ENCODE assay signal across 14 cellular contexts in the genomic region with DNA sequence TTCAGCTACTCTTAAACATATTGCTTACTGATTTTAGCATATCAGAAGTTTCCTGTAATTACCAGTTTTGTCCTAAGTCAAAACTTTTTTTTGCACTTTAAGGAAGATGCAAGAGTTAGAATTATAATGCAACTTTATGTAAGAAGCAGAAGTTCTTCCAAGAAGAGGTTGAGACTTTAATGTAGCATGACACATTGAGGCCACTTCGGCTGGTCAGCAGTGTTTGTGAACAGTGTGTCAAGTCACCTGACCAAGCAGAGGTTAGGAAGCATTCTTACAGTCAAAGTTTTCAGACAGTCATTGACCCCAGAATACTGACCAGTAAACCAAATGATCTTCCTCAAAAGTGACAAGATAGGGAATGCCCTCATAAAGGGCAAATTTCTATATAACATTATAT. TPM values are rescaled to one million over a fixed set of nuclear protein-coding genes. Genes with fewer than 3 reads are reported as not detected.
DNase-seq lines count a peak whose midpoint lies in the region; ATAC-seq and TF ChIP-seq lines count a peak whose summit lies in the region.
"Had no signal": no experiment of that assay in that cellular context is flagged by ENCODE, and none has a peak within 500 bp of the region (broad histone marks: within the 10 kb centered on the region; RNA-seq: fewer than 3 reads in every experiment).

No MANE protein-coding gene starts in this region.

- H3K4me1 ChIP-seq in adipocyte (ENCODE audit: control insufficient read depth, insufficient read depth, low read length) (peaks cover 13% of the 10 kb centered on the region), right cardiac atrium (ENCODE audit: control insufficient read depth, insufficient read depth, low read length) (no peaks in the 10 kb centered on the region), gastrocnemius medialis (peaks cover 0 to 4% of the 10 kb centered on the region in 2 donors)

- no peak for TF ChIP-seq CTCF in gastrocnemius medialis (IDR thresholded peaks at IDR 0.05 in 4 of 5, conservative IDR thresholded peaks at IDR 0.05 in 1 of 5)

- TF ChIP-seq POLR2A in gastrocnemius medialis (IDR thresholded peaks at IDR 0.05) = no peak

- no peak overlapping the region for H3K27ac ChIP-seq in right cardiac atrium (ENCODE audit: low read length)
- H3K27ac ChIP-seq in gastrocnemius medialis = no peak overlapping the region
- H3K27ac ChIP-seq: 22Rv1 had no signal

- peak; percentile 21 to 72 for DNase-seq in NOMO-1 (lab: John Stamatoyannopoulos, UW; ENCODE audit: unreplicated experiment in 2 of 2)
- no peak for DNase-seq in NOMO-1 treated with dmso at 0.1 percent for 144 hours (lab: John Stamatoyannopoulos, UW; ENCODE audit: unreplicated experiment)
- peak; percentile 74 for DNase-seq in adipocyte (ENCODE audit: low read depth)
- peak in 2 of 3 donors; percentile 20 to 62 for DNase-seq in right cardiac atrium
- peak in 1 of 2 donors; percentile 36 for DNase-seq in gastrocnemius medialis
- DNase-seq in HuH-7 (ENCODE audit: low spot score) = no peak
- DNase-seq: activated naive CD8-positive, alpha-beta T cell treated with anti-CD3 and anti-CD28 coated beads, Interleukin-2, amount 10 ng/mL, durations not matched to agents 7 days and 5 days; H9; heart right ventricle; NCI-H2029 treated with DMSO at 0.1 percent for 48 hours; NK-92 treated with Interleukin-12 subunit alpha and Interleukin-12 subunit beta, amount 100 ng/mL, for 24 hours had no signal

- peak overlapping the region; percentile 42 for H3K9ac ChIP-seq in adipocyte (ENCODE audit: low read length)

- ATAC-seq in right cardiac atrium (peak; percentile 31 to 60), gastrocnemius medialis (peak; percentile 72 to 85), GM21786 (IDR thresholded peaks at IDR 0.05; ENCODE audit: unreplicated experiment) (no peak), GM19035 (IDR thresholded peaks at IDR 0.05; ENCODE audit: unreplicated experiment) (no peak)

- intact Hi-C loops in right cardiac atrium (cut with DNase I) = no loop called here
- intact Hi-C loops in gastrocnemius medialis (cut with DNase I; ENCODE audit: low total_unique reads) = no loop called here

- H3K27me3 ChIP-seq in adipocyte (replicated peaks; ENCODE audit: control insufficient read depth, insufficient read depth, low read length) = no peaks in the 10 kb centered on the region
- H3K27me3 ChIP-seq in right cardiac atrium (ENCODE audit: control insufficient read depth, insufficient read depth) = no peaks in the 10 kb centered on the region
- no peaks in the 10 kb centered on the region for H3K27me3 ChIP-seq in gastrocnemius medialis
- H3K27me3 ChIP-seq: heart right ventricle had no signal

- H3K4me3 ChIP-seq in adipocyte (ENCODE audit: low read length) = no peak overlapping the region
- H3K4me3 ChIP-seq in right cardiac atrium (ENCODE audit: low read length) = no peak overlapping the region
- H3K4me3 ChIP-seq in gastrocnemius medialis = no peak overlapping the region
- H3K4me3 ChIP-seq: heart right ventricle had no signal

- WGBS in right cardiac atrium = 45% methylated on average over 1 of the region's 1 CpG

- peaks cover 28% of the 10 kb centered on the region for H3K36me3 ChIP-seq in adipocyte (ENCODE audit: control insufficient read depth, insufficient read depth, low read length, severe bottlenecking)
- peaks cover 0 to 23% of the 10 kb centered on the region in 2 donors for H3K36me3 ChIP-seq in gastrocnemius medialis

- H3K9me3 ChIP-seq in adipocyte (ENCODE audit: control insufficient read depth, low read length) (no peaks in the 10 kb centered on the region), right cardiac atrium (ENCODE audit: control insufficient read depth, low read length) (no peaks in the 10 kb centered on the region), gastrocnemius medialis (no peaks in the 10 kb centered on the region)

- in situ Hi-C loops in gastrocnemius medialis (cut with MboI; ENCODE audit: low sequenced_read_pairs in 4 of 4) = no loop called here

RNA-seq across cellular contexts. Expression of a gene that starts 15.2 kb away (rescaled TPM):
- total RNA-seq in right cardiac atrium (10 to 100 TPM; 37.9 to 43.7 (median 39.9) TPM), gastrocnemius medialis (10 to 100 TPM; 43.8 to 56.4 (median 45.9) TPM)
- 33.4 TPM for polyA plus RNA-seq in right cardiac atrium

RNA-seq across cellular contexts. Expression of a gene that starts 15.7 kb away (rescaled TPM):
- total RNA-seq in right cardiac atrium (10 to 100 TPM; 14.7 to 19.8 (median 15.4) TPM), gastrocnemius medialis (10 to 100 TPM; 21.3 to 39.9 (median 32.7) TPM)
- 15.8 TPM for polyA plus RNA-seq in right cardiac atrium

Comparison
In these comparisons a context has a peak if more than half of its experiments do, and no peak if none do; other contexts are left out.
1. DNase-seq: peak in NOMO-1 (2 of 2), adipocyte (single experiment) and right cardiac atrium (2 of 3); none in NOMO-1 treated with dmso at 0.1 percent for 144 hours (single experiment) and HuH-7 (single experiment).
2. ATAC-seq: peak in right cardiac atrium (2 of 2) and gastrocnemius medialis (2 of 2); none in GM21786 (single experiment) and GM19035 (single experiment).